In the genomic region with DNA sequence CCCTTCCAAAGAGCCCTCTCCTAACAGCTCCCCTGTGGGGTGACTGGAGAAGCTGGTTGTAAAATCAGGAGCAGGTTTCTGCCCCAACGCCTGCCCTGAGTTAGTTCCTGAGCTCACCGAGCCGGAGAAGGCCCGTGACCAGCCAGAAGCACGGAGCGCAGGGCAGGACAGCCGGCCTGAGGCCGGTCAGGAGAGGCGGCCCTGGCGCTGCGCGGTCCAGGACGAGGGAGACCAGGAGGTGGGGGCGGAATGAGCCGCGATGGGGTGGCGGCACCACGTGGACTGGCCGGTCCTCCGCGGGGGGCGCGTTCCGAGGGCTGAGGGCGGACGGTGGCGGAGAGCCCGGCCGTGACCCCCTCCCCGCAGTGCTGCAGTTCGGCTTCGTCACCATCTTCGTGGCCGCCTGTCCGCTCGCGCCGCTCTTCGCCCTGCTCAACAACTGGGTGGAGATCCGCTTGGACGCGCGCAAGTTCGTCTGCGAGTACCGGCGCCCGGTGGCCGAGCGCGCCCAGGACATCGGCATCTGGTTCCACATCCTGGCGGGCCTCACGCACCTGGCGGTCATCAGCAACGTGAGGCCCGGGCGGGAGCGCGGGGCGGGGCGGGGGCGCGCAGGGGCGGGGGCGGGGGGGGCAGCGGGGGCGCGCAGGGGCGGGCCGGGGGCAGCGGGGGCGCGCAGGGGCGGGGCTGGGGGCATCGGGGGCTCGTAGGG, we compare ENCODE assay signal across 1 cellular context.
A peak's percentile ranks its signal among the peaks of the same experiment; 100 is the strongest.
TF ChIP-seq lines count a peak whose summit lies in the region.

No MANE protein-coding gene starts in this region.

TF ChIP-seq in HepG2, 621 proteins besides CTCF, POLR2A, EP300 and RAD21 (continued from another document and continues in another):
- TF ChIP-seq, protein P1, sequence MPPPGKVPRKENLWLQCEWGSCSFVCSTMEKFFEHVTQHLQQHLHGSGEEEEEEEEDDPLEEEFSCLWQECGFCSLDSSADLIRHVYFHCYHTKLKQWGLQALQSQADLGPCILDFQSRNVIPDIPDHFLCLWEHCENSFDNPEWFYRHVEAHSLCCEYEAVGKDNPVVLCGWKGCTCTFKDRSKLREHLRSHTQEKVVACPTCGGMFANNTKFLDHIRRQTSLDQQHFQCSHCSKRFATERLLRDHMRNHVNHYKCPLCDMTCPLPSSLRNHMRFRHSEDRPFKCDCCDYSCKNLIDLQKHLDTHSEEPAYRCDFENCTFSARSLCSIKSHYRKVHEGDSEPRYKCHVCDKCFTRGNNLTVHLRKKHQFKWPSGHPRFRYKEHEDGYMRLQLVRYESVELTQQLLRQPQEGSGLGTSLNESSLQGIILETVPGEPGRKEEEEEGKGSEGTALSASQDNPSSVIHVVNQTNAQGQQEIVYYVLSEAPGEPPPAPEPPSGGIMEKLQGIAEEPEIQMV (CRISPR knock-in tag; IDR thresholded peaks at IDR 0.05; ENCODE audit: low read depth), result peak; percentile 71; the same call in 1 of the 2 replicates
- no peak for TF ChIP-seq CREM (IDR thresholded peaks at IDR 0.05)
- TF ChIP-seq CREM (CRISPR knock-in tag; IDR thresholded peaks at IDR 0.05), result no peak
- no peak for TF ChIP-seq NONO (IDR thresholded peaks at IDR 0.05)
- TF ChIP-seq NONO (CRISPR knock-in tag; conservative IDR thresholded peaks at IDR 0.05), result peak; percentile 94
- TF ChIP-seq ZNF251 (CRISPR knock-in tag; IDR thresholded peaks at IDR 0.05), result no peak
- peak; percentile 33; the same call in 1 of the 2 replicates for TF ChIP-seq SIX4 (CRISPR knock-in tag; IDR thresholded peaks at IDR 0.05)
- no peak for TF ChIP-seq ZBTB8A (CRISPR knock-in tag; IDR thresholded peaks at IDR 0.05; ENCODE audit: borderline replicate concordance, low read depth)
- TF ChIP-seq PCBP1 (IDR thresholded peaks at IDR 0.05; ENCODE audit: borderline replicate concordance, low read depth, low read length), result no peak
- TF ChIP-seq JDP2 (CRISPR knock-in tag; IDR thresholded peaks at IDR 0.05; ENCODE audit: borderline replicate concordance), result no peak
- no peak for TF ChIP-seq NPAS2 (CRISPR knock-in tag; IDR thresholded peaks at IDR 0.05; ENCODE audit: borderline replicate concordance)
- TF ChIP-seq, protein P2, sequence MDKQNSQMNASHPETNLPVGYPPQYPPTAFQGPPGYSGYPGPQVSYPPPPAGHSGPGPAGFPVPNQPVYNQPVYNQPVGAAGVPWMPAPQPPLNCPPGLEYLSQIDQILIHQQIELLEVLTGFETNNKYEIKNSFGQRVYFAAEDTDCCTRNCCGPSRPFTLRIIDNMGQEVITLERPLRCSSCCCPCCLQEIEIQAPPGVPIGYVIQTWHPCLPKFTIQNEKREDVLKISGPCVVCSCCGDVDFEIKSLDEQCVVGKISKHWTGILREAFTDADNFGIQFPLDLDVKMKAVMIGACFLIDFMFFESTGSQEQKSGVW (CRISPR knock-in tag; IDR thresholded peaks at IDR 0.05; ENCODE audit: borderline replicate concordance), result 0 out of 2 replicates have a peak, but pooled peaks have one; percentile 86
- no peak for TF ChIP-seq CHD2 (IDR thresholded peaks at IDR 0.05; ENCODE audit: low read depth, low read length)
- peak; percentile 36; the same call in 1 of the 2 replicates for TF ChIP-seq HMG20B (CRISPR knock-in tag; conservative IDR thresholded peaks at IDR 0.05)
- TF ChIP-seq, protein P3, sequence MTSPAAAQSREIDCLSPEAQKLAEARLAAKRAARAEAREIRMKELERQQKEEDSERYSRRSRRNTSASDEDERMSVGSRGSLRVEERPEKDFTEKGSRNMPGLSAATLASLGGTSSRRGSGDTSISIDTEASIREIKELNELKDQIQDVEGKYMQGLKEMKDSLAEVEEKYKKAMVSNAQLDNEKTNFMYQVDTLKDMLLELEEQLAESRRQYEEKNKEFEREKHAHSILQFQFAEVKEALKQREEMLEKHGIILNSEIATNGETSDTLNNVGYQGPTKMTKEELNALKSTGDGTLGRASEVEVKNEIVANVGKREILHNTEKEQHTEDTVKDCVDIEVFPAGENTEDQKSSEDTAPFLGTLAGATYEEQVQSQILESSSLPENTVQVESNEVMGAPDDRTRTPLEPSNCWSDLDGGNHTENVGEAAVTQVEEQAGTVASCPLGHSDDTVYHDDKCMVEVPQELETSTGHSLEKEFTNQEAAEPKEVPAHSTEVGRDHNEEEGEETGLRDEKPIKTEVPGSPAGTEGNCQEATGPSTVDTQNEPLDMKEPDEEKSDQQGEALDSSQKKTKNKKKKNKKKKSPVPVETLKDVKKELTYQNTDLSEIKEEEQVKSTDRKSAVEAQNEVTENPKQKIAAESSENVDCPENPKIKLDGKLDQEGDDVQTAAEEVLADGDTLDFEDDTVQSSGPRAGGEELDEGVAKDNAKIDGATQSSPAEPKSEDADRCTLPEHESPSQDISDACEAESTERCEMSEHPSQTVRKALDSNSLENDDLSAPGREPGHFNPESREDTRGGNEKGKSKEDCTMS (CRISPR knock-in tag; conservative IDR thresholded peaks at IDR 0.05), result no peak
- peak; percentile 66 for TF ChIP-seq FOXO1 (CRISPR knock-in tag; IDR thresholded peaks at IDR 0.05)
- TF ChIP-seq, protein P4, sequence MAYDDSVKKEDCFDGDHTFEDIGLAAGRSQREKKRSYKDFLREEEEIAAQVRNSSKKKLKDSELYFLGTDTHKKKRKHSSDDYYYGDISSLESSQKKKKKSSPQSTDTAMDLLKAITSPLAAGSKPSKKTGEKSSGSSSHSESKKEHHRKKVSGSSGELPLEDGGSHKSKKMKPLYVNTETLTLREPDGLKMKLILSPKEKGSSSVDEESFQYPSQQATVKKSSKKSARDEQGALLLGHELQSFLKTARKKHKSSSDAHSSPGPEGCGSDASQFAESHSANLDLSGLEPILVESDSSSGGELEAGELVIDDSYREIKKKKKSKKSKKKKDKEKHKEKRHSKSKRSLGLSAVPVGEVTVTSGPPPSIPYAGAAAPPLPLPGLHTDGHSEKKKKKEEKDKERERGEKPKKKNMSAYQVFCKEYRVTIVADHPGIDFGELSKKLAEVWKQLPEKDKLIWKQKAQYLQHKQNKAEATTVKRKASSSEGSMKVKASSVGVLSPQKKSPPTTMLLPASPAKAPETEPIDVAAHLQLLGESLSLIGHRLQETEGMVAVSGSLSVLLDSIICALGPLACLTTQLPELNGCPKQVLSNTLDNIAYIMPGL (CRISPR knock-in tag; IDR thresholded peaks at IDR 0.05; ENCODE audit: borderline replicate concordance in 1 of 2, low read depth in 1 of 2), result peak; percentile 75 to 84; a peak in 2 of 4 replicates
- TF ChIP-seq, protein P5, sequence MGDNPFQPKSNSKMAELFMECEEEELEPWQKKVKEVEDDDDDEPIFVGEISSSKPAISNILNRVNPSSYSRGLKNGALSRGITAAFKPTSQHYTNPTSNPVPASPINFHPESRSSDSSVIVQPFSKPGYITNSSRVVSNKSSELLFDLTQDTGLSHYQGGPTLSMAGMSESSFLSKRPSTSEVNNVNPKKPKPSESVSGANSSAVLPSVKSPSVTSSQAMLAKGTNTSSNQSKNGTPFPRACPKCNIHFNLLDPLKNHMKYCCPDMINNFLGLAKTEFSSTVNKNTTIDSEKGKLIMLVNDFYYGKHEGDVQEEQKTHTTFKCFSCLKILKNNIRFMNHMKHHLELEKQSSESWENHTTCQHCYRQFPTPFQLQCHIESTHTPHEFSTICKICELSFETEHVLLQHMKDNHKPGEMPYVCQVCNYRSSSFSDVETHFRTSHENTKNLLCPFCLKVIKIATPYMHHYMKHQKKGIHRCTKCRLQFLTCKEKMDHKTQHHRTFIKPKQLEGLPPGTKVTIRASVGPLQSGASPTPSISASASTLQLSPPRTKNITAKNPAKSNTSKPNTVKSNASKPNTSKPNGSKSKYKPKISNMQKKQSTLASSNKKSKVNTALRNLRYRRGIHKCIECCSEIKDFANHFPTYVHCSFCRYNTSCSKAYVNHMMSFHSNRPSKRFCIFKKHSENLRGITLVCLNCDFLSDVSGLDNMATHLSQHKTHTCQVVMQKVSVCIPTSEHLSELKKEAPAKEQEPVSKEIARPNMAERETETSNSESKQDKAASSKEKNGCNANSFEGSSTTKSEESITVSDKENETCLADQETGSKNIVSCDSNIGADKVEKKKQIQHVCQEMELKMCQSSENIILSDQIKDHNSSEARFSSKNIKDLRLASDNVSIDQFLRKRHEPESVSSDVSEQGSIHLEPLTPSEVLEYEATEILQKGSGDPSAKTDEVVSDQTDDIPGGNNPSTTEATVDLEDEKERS (CRISPR knock-in tag; IDR thresholded peaks at IDR 0.05), result peak; percentile 23; the same call in 1 of the 2 replicates
- TF ChIP-seq, protein P6, sequence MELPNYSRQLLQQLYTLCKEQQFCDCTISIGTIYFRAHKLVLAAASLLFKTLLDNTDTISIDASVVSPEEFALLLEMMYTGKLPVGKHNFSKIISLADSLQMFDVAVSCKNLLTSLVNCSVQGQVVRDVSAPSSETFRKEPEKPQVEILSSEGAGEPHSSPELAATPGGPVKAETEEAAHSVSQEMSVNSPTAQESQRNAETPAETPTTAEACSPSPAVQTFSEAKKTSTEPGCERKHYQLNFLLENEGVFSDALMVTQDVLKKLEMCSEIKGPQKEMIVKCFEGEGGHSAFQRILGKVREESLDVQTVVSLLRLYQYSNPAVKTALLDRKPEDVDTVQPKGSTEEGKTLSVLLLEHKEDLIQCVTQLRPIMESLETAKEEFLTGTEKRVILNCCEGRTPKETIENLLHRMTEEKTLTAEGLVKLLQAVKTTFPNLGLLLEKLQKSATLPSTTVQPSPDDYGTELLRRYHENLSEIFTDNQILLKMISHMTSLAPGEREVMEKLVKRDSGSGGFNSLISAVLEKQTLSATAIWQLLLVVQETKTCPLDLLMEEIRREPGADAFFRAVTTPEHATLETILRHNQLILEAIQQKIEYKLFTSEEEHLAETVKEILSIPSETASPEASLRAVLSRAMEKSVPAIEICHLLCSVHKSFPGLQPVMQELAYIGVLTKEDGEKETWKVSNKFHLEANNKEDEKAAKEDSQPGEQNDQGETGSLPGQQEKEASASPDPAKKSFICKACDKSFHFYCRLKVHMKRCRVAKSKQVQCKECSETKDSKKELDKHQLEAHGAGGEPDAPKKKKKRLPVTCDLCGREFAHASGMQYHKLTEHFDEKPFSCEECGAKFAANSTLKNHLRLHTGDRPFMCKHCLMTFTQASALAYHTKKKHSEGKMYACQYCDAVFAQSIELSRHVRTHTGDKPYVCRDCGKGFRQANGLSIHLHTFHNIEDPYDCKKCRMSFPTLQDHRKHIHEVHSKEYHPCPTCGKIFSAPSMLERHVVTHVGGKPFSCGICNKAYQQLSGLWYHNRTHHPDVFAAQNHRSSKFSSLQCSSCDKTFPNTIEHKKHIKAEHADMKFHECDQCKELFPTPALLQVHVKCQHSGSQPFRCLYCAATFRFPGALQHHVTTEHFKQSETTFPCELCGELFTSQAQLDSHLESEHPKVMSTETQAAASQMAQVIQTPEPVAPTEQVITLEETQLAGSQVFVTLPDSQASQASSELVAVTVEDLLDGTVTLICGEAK (IDR thresholded peaks at IDR 0.05), result no peak
- TF ChIP-seq, protein P6 (CRISPR knock-in tag; IDR thresholded peaks at IDR 0.05), result peak; percentile 58
- TF ChIP-seq ZNF777 (CRISPR knock-in tag; IDR thresholded peaks at IDR 0.05), result peak; percentile 6; the same call in 1 of the 2 replicates
- TF ChIP-seq ZNF101 (CRISPR knock-in tag; IDR thresholded peaks at IDR 0.05; ENCODE audit: borderline replicate concordance, low read depth), result no peak
- no peak; the same call in 1 of the 2 replicates for TF ChIP-seq ZFP36L2 (CRISPR knock-in tag; IDR thresholded peaks at IDR 0.05)
- TF ChIP-seq BRCA1 (CRISPR knock-in tag; IDR thresholded peaks at IDR 0.05), result no peak
- TF ChIP-seq, protein P7, sequence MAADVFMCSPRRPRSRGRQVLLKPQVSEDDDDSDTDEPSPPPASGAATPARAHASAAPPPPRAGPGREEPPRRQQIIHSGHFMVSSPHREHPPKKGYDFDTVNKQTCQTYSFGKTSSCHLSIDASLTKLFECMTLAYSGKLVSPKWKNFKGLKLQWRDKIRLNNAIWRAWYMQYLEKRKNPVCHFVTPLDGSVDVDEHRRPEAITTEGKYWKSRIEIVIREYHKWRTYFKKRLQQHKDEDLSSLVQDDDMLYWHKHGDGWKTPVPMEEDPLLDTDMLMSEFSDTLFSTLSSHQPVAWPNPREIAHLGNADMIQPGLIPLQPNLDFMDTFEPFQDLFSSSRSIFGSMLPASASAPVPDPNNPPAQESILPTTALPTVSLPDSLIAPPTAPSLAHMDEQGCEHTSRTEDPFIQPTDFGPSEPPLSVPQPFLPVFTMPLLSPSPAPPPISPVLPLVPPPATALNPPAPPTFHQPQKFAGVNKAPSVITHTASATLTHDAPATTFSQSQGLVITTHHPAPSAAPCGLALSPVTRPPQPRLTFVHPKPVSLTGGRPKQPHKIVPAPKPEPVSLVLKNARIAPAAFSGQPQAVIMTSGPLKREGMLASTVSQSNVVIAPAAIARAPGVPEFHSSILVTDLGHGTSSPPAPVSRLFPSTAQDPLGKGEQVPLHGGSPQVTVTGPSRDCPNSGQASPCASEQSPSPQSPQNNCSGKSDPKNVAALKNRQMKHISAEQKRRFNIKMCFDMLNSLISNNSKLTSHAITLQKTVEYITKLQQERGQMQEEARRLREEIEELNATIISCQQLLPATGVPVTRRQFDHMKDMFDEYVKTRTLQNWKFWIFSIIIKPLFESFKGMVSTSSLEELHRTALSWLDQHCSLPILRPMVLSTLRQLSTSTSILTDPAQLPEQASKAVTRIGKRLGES (CRISPR knock-in tag; IDR thresholded peaks at IDR 0.05; ENCODE audit: borderline replicate concordance), result no peak
- TF ChIP-seq, protein P8, sequence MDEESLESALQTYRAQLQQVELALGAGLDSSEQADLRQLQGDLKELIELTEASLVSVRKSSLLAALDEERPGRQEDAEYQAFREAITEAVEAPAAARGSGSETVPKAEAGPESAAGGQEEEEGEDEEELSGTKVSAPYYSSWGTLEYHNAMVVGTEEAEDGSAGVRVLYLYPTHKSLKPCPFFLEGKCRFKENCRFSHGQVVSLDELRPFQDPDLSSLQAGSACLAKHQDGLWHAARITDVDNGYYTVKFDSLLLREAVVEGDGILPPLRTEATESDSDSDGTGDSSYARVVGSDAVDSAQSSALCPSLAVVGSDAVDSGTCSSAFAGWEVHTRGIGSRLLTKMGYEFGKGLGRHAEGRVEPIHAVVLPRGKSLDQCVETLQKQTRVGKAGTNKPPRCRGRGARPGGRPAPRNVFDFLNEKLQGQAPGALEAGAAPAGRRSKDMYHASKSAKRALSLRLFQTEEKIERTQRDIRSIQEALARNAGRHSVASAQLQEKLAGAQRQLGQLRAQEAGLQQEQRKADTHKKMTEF (CRISPR knock-in tag; IDR thresholded peaks at IDR 0.05), result peak; percentile 74
